Comparison of ENCODE assay signal across 8 cellular contexts in the genomic region with DNA sequence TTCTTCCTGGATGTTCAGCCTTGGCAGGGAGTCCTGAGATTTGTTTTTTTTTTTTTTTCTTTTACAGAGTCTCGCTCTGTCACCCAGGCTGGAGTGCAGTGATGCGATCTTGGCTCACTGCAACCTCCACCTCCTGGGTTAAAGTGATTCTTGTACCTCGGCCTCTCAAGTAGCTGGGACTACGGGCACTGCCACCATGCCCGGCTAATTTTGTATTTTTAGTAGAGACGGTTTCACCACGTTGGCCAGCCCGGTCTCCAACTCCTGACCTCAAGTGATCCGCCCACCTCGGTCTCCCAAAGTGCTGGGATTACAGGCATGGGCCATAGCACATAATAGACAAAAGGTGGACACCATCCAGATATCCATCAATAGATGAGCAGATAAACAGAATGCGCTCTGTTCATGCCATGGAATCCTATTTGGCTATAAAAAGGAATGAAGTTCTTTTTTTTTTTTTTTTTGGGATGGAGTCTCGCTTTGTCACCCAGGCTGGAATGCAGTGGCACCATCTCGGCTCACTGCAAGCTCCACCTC. TPM values are rescaled to one million over a fixed set of nuclear protein-coding genes. Genes with fewer than 3 reads are reported as not detected.
DNase-seq lines count a peak whose midpoint lies in the region; ATAC-seq and TF ChIP-seq lines count a peak whose summit lies in the region.
"Not testable (repeated sequence)": the region's sequence is repeated elsewhere in the genome, so short reads cannot be mapped to it uniquely, and the experiment has no call there.
"Had no signal": no experiment of that assay in that cellular context is flagged by ENCODE, and none has a peak within 500 bp of the region (broad histone marks: within the 10 kb centered on the region; RNA-seq: fewer than 3 reads in every experiment).

No MANE protein-coding gene starts in this region.

- H3K4me1 ChIP-seq in body of pancreas; osteoblast (ENCODE audit: insufficient read depth, low read length): not testable (repeated sequence)

- 69 to 72% methylated on average over 13 of the region's 13 CpGs for WGBS in body of pancreas, 2 donors

- not testable (repeated sequence) for TF ChIP-seq POLR2A in body of pancreas (IDR thresholded peaks at IDR 0.05)

- H3K9me3 Mint-ChIP-seq in CD4-positive, alpha-beta T cell, result not testable (repeated sequence)

- H3K79me2 ChIP-seq in osteoblast (ENCODE audit: insufficient read depth, low read length), result not testable (repeated sequence)

- TF ChIP-seq CTCF in CD4-positive, alpha-beta T cell (IDR thresholded peaks at IDR 0.05); body of pancreas (IDR thresholded peaks at IDR 0.05); osteoblast (IDR thresholded peaks at IDR 0.05; ENCODE audit: extremely low read depth, low read depth, low read length): not testable (repeated sequence)

- intact Hi-C loops in CD4-positive, alpha-beta T cell (cut with DNase I, micrococcal nuclease), result not testable (repeated sequence)
- intact Hi-C loops in body of pancreas (cut with DNase I), result loop anchor here (5.0 to 10.0 kb wide), 3 partner anchors 55 to 182 kb away; a partner anchor contains a TSS

- DNase-seq in CD4-positive, alpha-beta T cell; T-helper 17 cell; body of pancreas: not testable (repeated sequence)
- DNase-seq in osteoblast (ENCODE audit: insufficient read length, low spot score, missing footprints), result peak; percentile 6
- DNase-seq in superior temporal gyrus (ENCODE audit: extremely low spot score), result peak; percentile 52

- not testable (repeated sequence) for H3K36me3 ChIP-seq in body of pancreas (replicated peaks in 1 of 2; ENCODE audit: insufficient read depth in 1 of 2, low read depth in 2 of 2); osteoblast (ENCODE audit: insufficient read depth, low read length)

- H2AFZ ChIP-seq in osteoblast (ENCODE audit: low read length), result not testable (repeated sequence)

- not testable (repeated sequence) for H4K20me1 ChIP-seq in osteoblast (ENCODE audit: insufficient read depth, low read length)

- H3K27ac Mint-ChIP-seq in CD4-positive, alpha-beta T cell, result peak overlapping the region; percentile 83
- peak overlapping the region; percentile 84 for H3K27ac Mint-ChIP-seq in T-helper 17 cell

- ATAC-seq in CD4-positive, alpha-beta T cell (ENCODE audit: poor library complexity); T-helper 17 cell; body of pancreas: not testable (repeated sequence)

- H3K9me3 ChIP-seq in CD4-positive, alpha-beta T cell (ENCODE audit: control insufficient read depth, low read length); T-helper 17 cell (ENCODE audit: control insufficient read depth, low read length, poor library complexity, severe bottlenecking); body of pancreas; osteoblast (ENCODE audit: low read depth, low read length): not testable (repeated sequence)

- H3K4me3 Mint-ChIP-seq in CD4-positive, alpha-beta T cell, result peak overlapping the region; percentile 49
- H3K4me3 Mint-ChIP-seq in T-helper 17 cell, result not testable (repeated sequence)

- H3K27ac ChIP-seq in CD4-positive, alpha-beta T cell (ENCODE audit: low read depth, low read length); osteoblast (ENCODE audit: low read depth, low read length): not testable (repeated sequence)
- H3K27ac ChIP-seq in body of pancreas (peak overlapping the region in 3 of 4 donors; percentile 6 to 39 (median 21)), cingulate gyrus (ENCODE audit: low read depth, low read length) (peak overlapping the region; percentile 49), layer of hippocampus (ENCODE audit: low read depth, low read length) (peak overlapping the region; percentile 71)

- H3K36me3 Mint-ChIP-seq in CD4-positive, alpha-beta T cell (ENCODE audit: low read depth); T-helper 17 cell (ENCODE audit: low read depth): not testable (repeated sequence)

- H3K4me2 ChIP-seq in osteoblast (ENCODE audit: insufficient read depth, low read length), result not testable (repeated sequence)

- POLR2A ChIA-PET in CD4-positive, alpha-beta T cell (lab: Charles Lee), result interaction anchor here (0.7 to 1.1 kb wide), 2 partner anchors 116 to 179 kb away, joined by 3 to 4 read pairs; no protein-coding TSS in a partner anchor

- not testable (repeated sequence) for H3K4me3 ChIP-seq in body of pancreas; osteoblast (ENCODE audit: insufficient read depth, low read length)

- CTCF ChIA-PET in CD4-positive, alpha-beta T cell (lab: Charles Lee), result interaction anchor here (0.6 to 8.9 kb wide), 4 partner anchors 11 to 181 kb away, joined by 3 to 69 read pairs (median 8); a partner anchor contains a TSS

- not testable (repeated sequence) for H3K27me3 Mint-ChIP-seq in CD4-positive, alpha-beta T cell; T-helper 17 cell

- not testable (repeated sequence) for H3K4me1 Mint-ChIP-seq in CD4-positive, alpha-beta T cell (ENCODE audit: low read depth); T-helper 17 cell

- H3K27me3 ChIP-seq in CD4-positive, alpha-beta T cell (ENCODE audit: control insufficient read depth, insufficient read depth, low read length); body of pancreas; layer of hippocampus (ENCODE audit: control insufficient read depth, insufficient read depth, low read length); osteoblast (ENCODE audit: insufficient read depth, low read length): not testable (repeated sequence)

RNA-seq across cellular contexts. Expression of a gene that starts 10.3 kb away (rescaled TPM):
- 10 to 100 TPM in 1 of 2 experiments, 1 to 10 TPM in 1; 9.8 to 11.9 TPM for total RNA-seq in CD4-positive, alpha-beta T cell
- total RNA-seq in T-helper 17 cell (1 to 10 TPM; 8.5 to 9.5 TPM), body of pancreas (not detected), osteoblast (0.88 and 1.4 TPM in 2 replicates)
- total RNA-seq: Peyer's patch had no signal

RNA-seq across cellular contexts. Expression of a gene that starts 32.8 kb away (rescaled TPM):
- 1 to 10 TPM; 7.3 to 7.7 TPM for total RNA-seq in CD4-positive, alpha-beta T cell
- 1 to 10 TPM; 6.9 to 7.0 TPM for total RNA-seq in T-helper 17 cell
- total RNA-seq in body of pancreas, result 10 to 100 TPM; 13.2 to 14.2 TPM
- total RNA-seq in osteoblast, result 8.3 TPM in 2 replicates

RNA-seq across cellular contexts. Expression of a gene that starts 53.4 kb away (rescaled TPM):
- total RNA-seq in CD4-positive, alpha-beta T cell, result 10 to 100 TPM; 39.7 to 42.3 TPM
- 10 to 100 TPM; 51.3 to 52.0 TPM for total RNA-seq in T-helper 17 cell
- 1 to 10 TPM in 1 of 2 donors, under 1 TPM in 1; 0.66 to 3.9 TPM for total RNA-seq in body of pancreas
- total RNA-seq in osteoblast, result 7.2 and 7.7 TPM in 2 replicates
